9 cellular contexts compared by ENCODE assay signal in the genomic region with DNA sequence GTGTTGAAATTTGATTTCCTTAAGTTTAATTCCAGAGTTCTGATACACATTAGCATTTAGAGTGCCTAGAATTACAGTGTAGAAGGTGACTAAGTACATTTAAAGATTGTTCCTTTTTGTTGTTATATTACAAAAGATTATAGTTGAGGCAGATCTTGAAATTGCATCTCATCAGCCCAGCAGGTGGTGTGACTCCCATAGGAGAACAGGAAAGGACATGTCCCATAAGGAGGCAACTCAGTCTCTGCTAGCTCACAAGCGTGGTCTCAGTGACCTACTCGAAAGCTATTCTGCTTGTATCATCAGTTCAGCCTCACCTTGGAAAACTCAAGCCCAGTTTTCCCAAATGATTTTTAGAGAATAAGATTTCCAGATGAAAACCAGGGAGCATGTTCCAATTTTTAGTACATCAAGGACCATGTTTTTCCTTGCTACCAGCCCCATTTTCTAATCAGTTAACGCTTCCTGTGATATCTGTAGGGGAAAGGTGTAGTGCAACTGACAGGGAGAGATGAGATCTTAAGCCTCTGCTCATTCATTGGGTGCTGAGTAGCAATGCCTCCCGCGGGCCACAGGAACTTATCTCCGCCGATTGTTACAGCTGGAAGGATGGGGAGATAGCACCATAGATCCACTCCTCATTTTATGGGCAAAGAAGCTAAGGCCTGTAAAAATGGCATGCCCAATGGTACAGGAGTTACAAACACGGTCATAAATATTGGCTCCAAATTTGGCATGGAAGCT. TPM values are rescaled to one million over a fixed set of nuclear protein-coding genes. Genes with fewer than 3 reads are reported as not detected.
DNase-seq lines count a peak whose midpoint lies in the region; ATAC-seq and TF ChIP-seq lines count a peak whose summit lies in the region.
"Had no signal": no experiment of that assay in that cellular context is flagged by ENCODE, and none has a peak within 500 bp of the region (broad histone marks: within the 10 kb centered on the region; RNA-seq: fewer than 3 reads in every experiment).

No MANE protein-coding gene starts in this region.

- H3K4me1 ChIP-seq in HUES64 (ENCODE audit: insufficient read depth, low read length): peaks cover 14% of the 10 kb centered on the region
- H3K4me1 ChIP-seq in mucosa of rectum (ENCODE audit: control insufficient read depth in 2 of 2, insufficient read depth in 2 of 2, low read length in 2 of 2): peaks cover 5 to 6% of the 10 kb centered on the region in 2 donors

- H3K27ac ChIP-seq in 22Rv1: no peak overlapping the region
- no peak overlapping the region for H3K27ac ChIP-seq in HUES64 (ENCODE audit: low read depth, low read length)
- peak overlapping the region; percentile 79 to 81 for H3K27ac ChIP-seq in mucosa of rectum (ENCODE audit: low read depth in 2 of 2, low read length in 2 of 2)

- intact Hi-C loops in lower leg skin (cut with DNase I; ENCODE audit: low total_unique reads): no loop called here

- H3K4me3 ChIP-seq in HUES64 (ENCODE audit: low read length) (peak overlapping the region; percentile 98), choroid plexus epithelial cell (ENCODE audit: low read depth, low read length) (no peak overlapping the region), mucosa of rectum (ENCODE audit: low read length in 2 of 2) (peak overlapping the region in 1 of 2 donors; percentile 74), lower leg skin (ENCODE audit: low read depth, poor library complexity, severe bottlenecking) (no peak overlapping the region)
- H3K4me3 ChIP-seq: K562 had no signal

- no peak overlapping the region for H3K9ac ChIP-seq in HUES64 (ENCODE audit: low read depth, low read length)
- H3K9ac ChIP-seq in mucosa of rectum (ENCODE audit: low read depth in 1 of 2, low read length in 2 of 2): no peak overlapping the region

- H3K27me3 ChIP-seq in HUES64 (ENCODE audit: insufficient read depth, low read length) (peaks cover 13% of the 10 kb centered on the region), mucosa of rectum (ENCODE audit: control insufficient read depth in 2 of 2, insufficient read depth in 2 of 2, low read length in 2 of 2) (no peaks in the 10 kb centered on the region)

- TF ChIP-seq CTCF in 22Rv1 (IDR thresholded peaks at IDR 0.05) (peak; percentile 42), choroid plexus epithelial cell (conservative IDR thresholded peaks at IDR 0.05; ENCODE audit: low read depth, low read length) (no peak), lower leg skin (IDR thresholded peaks at IDR 0.05) (no peak)

- no peak for ATAC-seq in HG03196 (IDR thresholded peaks at IDR 0.05; ENCODE audit: unreplicated experiment)

- no peak for TF ChIP-seq POLR2A in lower leg skin (IDR thresholded peaks at IDR 0.05)

- H3K36me3 ChIP-seq in HUES64 (ENCODE audit: insufficient read depth, low read length) (no peaks in the 10 kb centered on the region), mucosa of rectum (ENCODE audit: control insufficient read depth in 2 of 2, insufficient read depth in 2 of 2, low read length in 2 of 2) (no peaks in the 10 kb centered on the region)

- peak; percentile 29 for DNase-seq in choroid plexus epithelial cell (ENCODE audit: low read depth)
- no peak for DNase-seq in stimulated activated CD4-positive, alpha-beta T cell treated with anti-CD3 and anti-CD28 coated beads, Interleukin-1b, Interleukin-23, amount 100 ng/mL, for 48 hours
- no peak for DNase-seq in NK-92 (lab: John Stamatoyannopoulos, UW; ENCODE audit: unreplicated experiment)
- no peak for DNase-seq in lower leg skin (ENCODE audit: low spot score in 2 of 2)

- H3K9me3 ChIP-seq in HUES64 (ENCODE audit: insufficient read depth, low read depth, low read length) (no peaks in the 10 kb centered on the region), mucosa of rectum (ENCODE audit: control insufficient read depth in 2 of 2, low read length in 2 of 2) (no peaks in the 10 kb centered on the region)

- 41% methylated on average over 8 of the region's 8 CpGs for WGBS in HUES64
- WGBS in lower leg skin, 2 donors: 35 to 45% methylated on average over 8 of the region's 8 CpGs

RNA-seq across cellular contexts. Expression of gene GNAI1, which starts 1.1 kb away (rescaled TPM):
- polyA plus RNA-seq in HUES64 (2013, experiment 1 of 2): 18.8 TPM
- polyA plus RNA-seq in HUES64 (2013, experiment 2 of 2): 21.2 TPM
- 100 to 1,000 TPM; 115 to 153 (median 120) TPM for total RNA-seq in lower leg skin

Comparison
In these comparisons a context has a peak if more than half of its experiments do, and no peak if none do; other contexts are left out.
1. H3K27ac ChIP-seq: peak in mucosa of rectum (2 of 2); none in 22Rv1 (single experiment) and HUES64 (single experiment).